ENCODE assay signal across 22 cellular contexts in the genomic region with DNA sequence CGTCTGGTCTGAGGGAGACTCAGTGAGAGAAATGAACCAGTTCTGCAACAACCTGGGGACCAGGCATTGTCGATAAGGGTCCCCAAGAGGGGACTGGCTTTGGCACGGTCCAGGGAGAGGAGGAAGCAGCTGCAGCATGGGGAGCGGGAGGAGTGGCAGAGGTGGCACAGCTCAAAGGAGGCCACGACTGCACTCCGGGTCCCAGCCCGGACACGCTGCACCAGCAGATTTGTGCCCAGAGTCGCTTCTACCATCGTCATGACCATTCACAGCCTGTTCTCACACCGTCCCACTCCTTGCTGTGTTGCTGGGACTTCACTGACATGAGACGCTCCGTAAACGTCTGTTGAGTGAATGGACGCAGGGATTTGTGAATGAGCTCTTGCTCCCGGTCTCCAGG.
"Had no signal": no experiment of that assay in that cellular context is flagged by ENCODE, and none has a peak within 500 bp of the region (broad histone marks: within the 10 kb centered on the region; RNA-seq: fewer than 3 reads in every experiment).

No MANE protein-coding gene starts in this region.

- H3K4me1 ChIP-seq: colonic mucosa, esophagus squamous epithelium, right lobe of liver, suprapubic skin, transverse colon, vagina had no signal

- H3K27me3 ChIP-seq: colonic mucosa, ovary, right lobe of liver, vagina had no signal

- H3K36me3 ChIP-seq: colonic mucosa, esophagus squamous epithelium, ovary, right lobe of liver, suprapubic skin, transverse colon, vagina had no signal

- H3K9me3 ChIP-seq: colonic mucosa, esophagus squamous epithelium, ovary, right lobe of liver, suprapubic skin, transverse colon, vagina had no signal

- H3K4me2 ChIP-seq: smooth muscle cell had no signal

- H3K4me3 ChIP-seq: colonic mucosa, esophagus squamous epithelium, lung, ovary, right lobe of liver, smooth muscle cell, suprapubic skin, transverse colon, vagina had no signal

- DNase-seq: colonic mucosa; effector CD8-positive, alpha-beta T cell; erythroblast; esophagus squamous epithelium; foreskin melanocyte; glutamatergic neuron; immature natural killer cell; islet precursor cell; kidney glomerular epithelial cell; ovary; stimulated activated CD4-positive, alpha-beta T cell treated with anti-CD3 and anti-CD28 coated beads, Interleukin-12 subunit alpha, Interleukin-12 subunit beta, amount 100 ng/mL, for 4 hours; stimulated activated CD4-positive, alpha-beta T cell treated with anti-CD3 and anti-CD28 coated beads, Interleukin-1b, Interleukin-23, amount 100 ng/mL, for 48 hours; stimulated activated CD4-positive, alpha-beta T cell treated with anti-CD3 and anti-CD28 coated beads, Interleukin-4, amount 100 ng/mL, for 1 hour; stimulated activated CD8-positive, alpha-beta memory T cell treated with anti-CD3 and anti-CD28 coated beads, Interleukin-4, amount 100 ng/mL, for 48 hours; stimulated activated naive CD4-positive, alpha-beta T cell; stimulated activated naive CD8-positive, alpha-beta T cell treated with anti-CD3 and anti-CD28 coated beads, Interleukin-15, amount 100 ng/mL, for 72 hours; transverse colon had no signal

- H3K27ac ChIP-seq: colonic mucosa, esophagus squamous epithelium, ovary, right lobe of liver, suprapubic skin, transverse colon, vagina had no signal
